ENCODE assay signal across 8 cellular contexts in genomic region chr3:115658337-115659181, GRCh38. TPM values are rescaled to one million over a fixed set of nuclear protein-coding genes. Genes with fewer than 3 reads are reported as not detected.
A peak's percentile ranks its signal among the peaks of the same experiment; 100 is the strongest.
DNase-seq lines count a peak whose midpoint lies in the region; ATAC-seq and TF ChIP-seq lines count a peak whose summit lies in the region.

No MANE protein-coding gene starts in this region.

- no peaks in the 10 kb centered on the region for H3K9me3 Mint-ChIP-seq in activated naive CD4-positive, alpha-beta T cell treated with anti-CD3 and anti-CD28 coated beads, Interleukin-2, amount 50 U/mL, for 72 hours
- peaks cover 4% of the 10 kb centered on the region for H3K9me3 Mint-ChIP-seq in glutamatergic neuron (ENCODE audit: unreplicated experiment)

- H3K27ac Mint-ChIP-seq in activated naive CD4-positive, alpha-beta T cell treated with anti-CD3 and anti-CD28 coated beads, Interleukin-2, amount 50 U/mL, for 72 hours = peak overlapping the region; percentile 93 to 95
- H3K27ac Mint-ChIP-seq in glutamatergic neuron (ENCODE audit: unreplicated experiment) = peak overlapping the region; percentile 100

- H2AFZ ChIP-seq in GM23248 (peak overlapping the region; percentile 95), Karpas-422 (ENCODE audit: low read length) (peak overlapping the region; percentile 94), osteoblast (ENCODE audit: low read length) (peak overlapping the region; percentile 84)

- in situ Hi-C loops in GM23248 (cut with MboI) = no loop called here

- peak; percentile 86 to 94 for ATAC-seq in activated naive CD4-positive, alpha-beta T cell treated with anti-CD3 and anti-CD28 coated beads, Interleukin-2, amount 50 U/mL, for 72 hours

- H3K9me2 ChIP-seq in GM23248 (ENCODE audit: insufficient read depth) (no peaks in the 10 kb centered on the region), Karpas-422 (replicated peaks; ENCODE audit: insufficient read depth, low read length) (no peaks in the 10 kb centered on the region)

- H3K36me3 Mint-ChIP-seq in activated naive CD4-positive, alpha-beta T cell treated with anti-CD3 and anti-CD28 coated beads, Interleukin-2, amount 50 U/mL, for 72 hours = no peaks in the 10 kb centered on the region
- no peaks in the 10 kb centered on the region for H3K36me3 Mint-ChIP-seq in glutamatergic neuron (ENCODE audit: unreplicated experiment)

- H4K20me1 ChIP-seq in GM23248 (ENCODE audit: insufficient read depth) = no peaks in the 10 kb centered on the region
- H4K20me1 ChIP-seq in Karpas-422 (ENCODE audit: insufficient read depth, low read depth, low read length) = no peaks in the 10 kb centered on the region
- no peaks in the 10 kb centered on the region for H4K20me1 ChIP-seq in osteoblast (ENCODE audit: insufficient read depth, low read length)

- peaks cover 76% of the 10 kb centered on the region for H3K4me1 Mint-ChIP-seq in glutamatergic neuron (ENCODE audit: low read depth, unreplicated experiment)

- H3K79me2 ChIP-seq in GM23248 (ENCODE audit: insufficient read depth) (no peaks in the 10 kb centered on the region), Karpas-422 (ENCODE audit: low read length) (no peaks in the 10 kb centered on the region), osteoblast (ENCODE audit: insufficient read depth, low read length) (no peaks in the 10 kb centered on the region)

- TF ChIP-seq POLR2A in testis (IDR thresholded peaks at IDR 0.05) = no peak

- peak overlapping the region; percentile 94 for H3K4me3 Mint-ChIP-seq in glutamatergic neuron (ENCODE audit: unreplicated experiment)

- H3K4me2 ChIP-seq in GM23248 (ENCODE audit: unreplicated experiment) = peak overlapping the region; percentile 94
- peak overlapping the region; percentile 78 for H3K4me2 ChIP-seq in Karpas-422 (ENCODE audit: low read depth, low read length, poor library complexity, severe bottlenecking)
- H3K4me2 ChIP-seq in osteoblast (ENCODE audit: insufficient read depth, low read length) = peak overlapping the region; percentile 87

- H3K4me3 ChIP-seq in GM23248 (peak overlapping the region; percentile 80), Karpas-422 (ENCODE audit: low read length) (peak overlapping the region; percentile 67), osteoblast (ENCODE audit: insufficient read depth, low read length) (peak overlapping the region; percentile 81), testis (peak overlapping the region; percentile 81 to 84)

- H3K4me1 ChIP-seq in GM23248 (ENCODE audit: insufficient read depth) (peaks cover 25% of the 10 kb centered on the region), Karpas-422 (ENCODE audit: low read length) (peaks cover 11% of the 10 kb centered on the region), osteoblast (ENCODE audit: insufficient read depth, low read length) (peaks cover 17% of the 10 kb centered on the region), testis (peaks cover 10% of the 10 kb centered on the region)

- WGBS in GM23248 (ENCODE audit: low coverage in 1 of 2, low lambda C conversion rate in 2 of 2, missing lambda C conversion rate in 2 of 2), 2 experiments = 1 to 2% methylated on average over 54 to 55 of the region's 58 CpGs
- 0 to 1% methylated on average over 46 to 58 of the region's 58 CpGs for WGBS in testis, 2 donors

- H3K9ac ChIP-seq in GM23248 (peak overlapping the region; percentile 96), Karpas-422 (ENCODE audit: low read length) (peak overlapping the region; percentile 45)

- no peak for TF ChIP-seq CTCF in glutamatergic neuron (IDR thresholded peaks at IDR 0.05; ENCODE audit: partially characterized antibody, unreplicated experiment)
- no peak for TF ChIP-seq CTCF in osteoblast (IDR thresholded peaks at IDR 0.05; ENCODE audit: extremely low read depth, low read depth, low read length)
- TF ChIP-seq CTCF in testis (IDR thresholded peaks at IDR 0.05) = no peak

- intact Hi-C loops in testis (cut with DNase I; ENCODE audit: low total_unique reads) = no loop called here

- DNase-seq in Daoy (ENCODE audit: low read depth) (peak; percentile 93), GM23248 (peak; percentile 94), Karpas-422 (peak; percentile 59), SK-N-DZ (ENCODE audit: low spot score) (peak; percentile 88), glutamatergic neuron (peak; percentile 93), osteoblast (ENCODE audit: insufficient read length, low spot score, missing footprints) (peak; percentile 93), testis (peak; percentile 87)
- peak; percentile 74 to 79 for DNase-seq in activated naive CD4-positive, alpha-beta T cell treated with anti-CD3 and anti-CD28 coated beads, Interleukin-2, amount 50 U/mL, for 72 hours (ENCODE audit: low spot score in 2 of 2)

- H3K36me3 ChIP-seq in GM23248 (ENCODE audit: low read depth) (no peaks in the 10 kb centered on the region), Karpas-422 (ENCODE audit: insufficient read depth, low read length) (no peaks in the 10 kb centered on the region), osteoblast (ENCODE audit: insufficient read depth, low read length) (no peaks in the 10 kb centered on the region), testis (ENCODE audit: low read depth, missing control alignments) (no peaks in the 10 kb centered on the region)

- H3K27ac ChIP-seq in GM23248 (peak overlapping the region; percentile 94), Karpas-422 (ENCODE audit: low read length) (no peak overlapping the region), osteoblast (ENCODE audit: low read depth, low read length) (peak overlapping the region; percentile 95), testis (peak overlapping the region; percentile 92 to 96)

- peaks cover 31% of the 10 kb centered on the region for H3F3A ChIP-seq in GM23248 (ENCODE audit: insufficient read depth)

- H3K27me3 ChIP-seq in GM23248 (replicated peaks; ENCODE audit: insufficient read depth) = no peaks in the 10 kb centered on the region
- H3K27me3 ChIP-seq in Karpas-422 (ENCODE audit: low read length) = no peaks in the 10 kb centered on the region
- no peaks in the 10 kb centered on the region for H3K27me3 ChIP-seq in osteoblast (ENCODE audit: insufficient read depth, low read length)
- no peaks in the 10 kb centered on the region for H3K27me3 ChIP-seq in testis

- H3K27me3 Mint-ChIP-seq in glutamatergic neuron (ENCODE audit: unreplicated experiment) = peaks cover 5% of the 10 kb centered on the region

- no peaks in the 10 kb centered on the region for H3K9me3 ChIP-seq in GM23248 (ENCODE audit: low read depth)
- H3K9me3 ChIP-seq in Karpas-422 (ENCODE audit: low read length) = no peaks in the 10 kb centered on the region
- no peaks in the 10 kb centered on the region for H3K9me3 ChIP-seq in osteoblast (ENCODE audit: low read depth, low read length)
- no peaks in the 10 kb centered on the region for H3K9me3 ChIP-seq in testis

RNA-seq across cellular contexts. Expression of gene GAP43, which starts 35.2 kb away (rescaled TPM):
- 0.06 and 0.12 TPM in 2 replicates for total RNA-seq in Daoy (2014; rRNA removed; shearing (Covaris generic))
- 0.54 and 0.63 TPM in 2 replicates for total RNA-seq in GM23248 (2014; rRNA removed; shearing (Covaris generic))
- polyA plus RNA-seq in GM23248 (2016; fragmentation: Nextera tagmentation; extraction: Ambion mirVana) (1.1 and 1.8 TPM in 2 replicates), testis (ENCODE audit: insufficient read depth, low read depth, low replicate concordance) (0.62 TPM)
- not detected in 2 replicates for total RNA-seq in Karpas-422 (2014; rRNA removed; shearing (Covaris generic); ENCODE audit: low replicate concordance)
- 82.8 and 92.1 TPM in 2 replicates for polyA plus RNA-seq in SK-N-DZ (2014; cell fraction: cytosol; rRNA removed)
- 36.1 and 47.6 TPM in 2 replicates for polyA plus RNA-seq in SK-N-DZ (2014; cell fraction: nucleus; rRNA removed)
- not detected for total RNA-seq in activated naive CD4-positive, alpha-beta T cell treated with anti-CD3 and anti-CD28 coated beads, Interleukin-2, amount 50 U/mL, for 72 hours
- total RNA-seq in glutamatergic neuron (ENCODE audit: unreplicated experiment) (684 TPM), osteoblast (2.1 and 3.6 TPM in 2 replicates), testis (under 1 TPM; 0.62 to 0.63 TPM)

Comparison
In these comparisons a context has a peak if more than half of its experiments do, and no peak if none do; other contexts are left out.
1. RNA of gene GAP43, which starts 35.2 kb away (total RNA-seq): 684 TPM in glutamatergic neuron (single experiment); 2.1 to 3.6 TPM in osteoblast, 0.62 to 0.63 TPM in testis, 0.54 to 0.63 TPM in GM23248, 0.06 to 0.12 TPM in Daoy, not detected in Karpas-422 and not detected in activated naive CD4-positive, alpha-beta T cell treated with anti-CD3 and anti-CD28 coated beads, Interleukin-2, amount 50 U/mL, for 72 hours; every median in the first group is over 100 times any median in the second.
2. Peak in every context shown above with its lines, with median percentiles within 50 percentile points of each other: DNase-seq, H2AFZ ChIP-seq, H3K4me2 ChIP-seq and H3K4me3 ChIP-seq.